27 cellular contexts compared by ENCODE assay signal in the genomic region with DNA sequence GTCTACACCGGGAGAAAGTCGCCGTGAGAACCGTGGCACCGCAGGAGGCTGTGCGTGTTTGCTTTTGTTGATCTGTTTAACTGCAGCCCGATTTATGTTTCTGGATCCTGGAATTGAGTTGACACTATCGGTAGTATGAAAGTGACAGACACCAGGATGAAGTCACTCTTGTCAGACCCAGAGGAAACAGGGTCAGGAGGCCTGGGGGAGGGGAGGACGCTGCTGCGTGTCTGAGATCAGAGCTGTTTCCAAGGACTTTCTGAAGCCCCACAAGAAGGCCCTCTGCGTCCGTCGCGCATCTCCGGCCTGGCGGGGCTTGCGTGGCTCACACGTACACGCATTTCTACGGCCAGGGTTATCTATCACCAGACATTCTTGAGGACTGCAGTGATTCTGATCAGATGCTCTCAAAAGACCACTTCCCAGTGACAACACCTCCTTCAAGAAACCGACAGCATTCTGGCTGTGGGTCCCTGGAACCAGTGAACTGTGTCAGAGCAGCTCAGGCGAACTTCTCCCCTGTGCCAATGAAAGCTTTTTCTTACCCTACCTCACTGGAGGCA.
DNase-seq lines count a peak whose midpoint lies in the region; ATAC-seq, FAIRE-seq and TF ChIP-seq lines count a peak whose summit lies in the region.
"Had no signal": no experiment of that assay in that cellular context is flagged by ENCODE, and none has a peak within 500 bp of the region (broad histone marks: within the 10 kb centered on the region; RNA-seq: fewer than 3 reads in every experiment).

No MANE protein-coding gene starts in this region.

- TF ChIP-seq RAD21 in H1 (IDR thresholded peaks at IDR 0.05 in 1 of 2, conservative IDR thresholded peaks at IDR 0.05 in 1 of 2; ENCODE audit: low read depth in 2 of 2, low read length in 2 of 2) = no peak

- H3K36me3 ChIP-seq in H1 (ENCODE audit: control insufficient read depth in 2 of 4, insufficient read depth in 4 of 4, low read length in 3 of 4) (no peaks in the 10 kb centered on the region), mesenchymal stem cell (ENCODE audit: control insufficient read depth in 1 of 2, insufficient read depth in 2 of 2, low read depth in 1 of 2, low read length in 2 of 2) (no peaks in the 10 kb centered on the region)
- H3K36me3 ChIP-seq: HAP-1, MG63, Peyer's patch had no signal

- H2BK5ac ChIP-seq in H1 (ENCODE audit: low read depth, low read length) = no peak overlapping the region
- no peak overlapping the region for H2BK5ac ChIP-seq in mesenchymal stem cell (ENCODE audit: low read depth, low read length, poor library complexity, severe bottlenecking)

- no peak overlapping the region for H2BK20ac ChIP-seq in H1 (ENCODE audit: low read length)

- H3K79me2 ChIP-seq in H1 (ENCODE audit: control insufficient read depth in 1 of 2, insufficient read depth in 2 of 2, low read length in 2 of 2) = no peaks in the 10 kb centered on the region

- H3K14ac ChIP-seq in H1 (ENCODE audit: insufficient read length) (no peak overlapping the region), mesenchymal stem cell (ENCODE audit: low read length in 2 of 2) (no peak overlapping the region)

- CTCF ChIA-PET in activated CD4-positive, alpha-beta T cell treated with anti-CD3 and anti-CD28 coated beads for 36 hours (lab: Charles Lee) = interaction anchor here (0.6 kb wide), 1 partner anchor 168 kb away, joined by 4 read pairs; no protein-coding TSS in a partner anchor
- CTCF ChIA-PET in H1 (lab: Charles Lee; ENCODE audit: partially characterized antibody) = interaction anchor here (1.5 to 1.9 kb wide), 2 partner anchors 12 to 58 kb away, joined by 3 to 4 read pairs; no protein-coding TSS in a partner anchor

- H2BK12ac ChIP-seq in H1 (ENCODE audit: low read depth, low read length) (peak overlapping the region; percentile 50; the same call in 1 of the 2 replicates), mesenchymal stem cell (ENCODE audit: low read length in 2 of 2) (no peak overlapping the region)

- H3K18ac ChIP-seq in H1 (ENCODE audit: extremely low read depth, low read length) (no peak overlapping the region), mesenchymal stem cell (ENCODE audit: low read depth in 1 of 2, low read length in 2 of 2) (no peak overlapping the region)

- H3K56ac ChIP-seq in H1 (replicated peaks; ENCODE audit: insufficient read length, low read depth, low read length) = no peak overlapping the region

- H4K5ac ChIP-seq in H1 (ENCODE audit: insufficient read length, low read depth, low read length) = no peak overlapping the region

- no peak overlapping the region for H3K9ac ChIP-seq in H1 (replicated peaks in 1 of 4; ENCODE audit: extremely low read depth in 1 of 4, low read depth in 3 of 4, low read length in 3 of 4)
- H3K9ac ChIP-seq in mesenchymal stem cell (ENCODE audit: low read length) = no peak overlapping the region
- H3K9ac ChIP-seq: SK-N-SH had no signal

- H3K23ac ChIP-seq in H1 (ENCODE audit: insufficient read length) = no peak overlapping the region
- H3K23ac ChIP-seq in mesenchymal stem cell (ENCODE audit: low read length in 2 of 2) = no peak overlapping the region

- no peak overlapping the region for H3K27ac Mint-ChIP-seq in activated CD4-positive, alpha-beta T cell treated with anti-CD3 and anti-CD28 coated beads for 36 hours
- H3K27ac Mint-ChIP-seq in neural crest cell (ENCODE audit: unreplicated experiment) = peak overlapping the region; percentile 96
- no peak overlapping the region for H3K27ac Mint-ChIP-seq in chondrocyte (ENCODE audit: unreplicated experiment)
- H3K27ac Mint-ChIP-seq: activated naive CD4-positive, alpha-beta T cell treated with anti-CD3 and anti-CD28 coated beads, Interleukin-2, amount 10 ng/mL, durations not matched to agents 7 days and 5 days; B cell; T-helper 2 cell treated with Interferon-gamma antibody and Interleukin-4, amounts not matched to agents 5 μg/mL and 100 μg/mL, for 36 hours; WTC11 had no signal

- H2AFZ ChIP-seq in H1 (ENCODE audit: low read length) (no peak overlapping the region), mesenchymal stem cell (ENCODE audit: low read depth, low read length) (no peak overlapping the region)

- H3K4me1 ChIP-seq in H1 (replicated peaks in 1 of 4; ENCODE audit: control insufficient read depth in 3 of 4, insufficient read depth in 4 of 4, low read length in 3 of 4) (peaks cover 4 to 16% (median 11%) of the 10 kb centered on the region in 4 experiments), mesenchymal stem cell (ENCODE audit: control insufficient read depth, insufficient read depth, low read depth, low read length) (no peaks in the 10 kb centered on the region)
- H3K4me1 ChIP-seq: HAP-1 had no signal

- peak; percentile 13 for FAIRE-seq in H1 (lab: Jason Lieb, UNC)
- FAIRE-seq: endothelial cell of umbilical vein had no signal

- POLR2A ChIA-PET in activated CD4-positive, alpha-beta T cell treated with anti-CD3 and anti-CD28 coated beads for 36 hours (lab: Charles Lee) = no interaction called here
- POLR2A ChIA-PET in H1 (lab: Charles Lee; ENCODE audit: partially characterized antibody) = interaction anchor here (1.8 kb wide), 1 partner anchor 13 kb away, joined by 9 read pairs; no protein-coding TSS in a partner anchor

- H3K27me3 ChIP-seq in H1 (replicated peaks in 1 of 4; ENCODE audit: control insufficient read depth in 3 of 4, extremely low read depth in 1 of 4, insufficient read depth in 3 of 4, low read length in 3 of 4) (no peaks in the 10 kb centered on the region; a peak in 1 of 7 replicates), mesenchymal stem cell (ENCODE audit: control insufficient read depth in 1 of 2, insufficient read depth in 1 of 2, low read length in 2 of 2) (peaks cover 0 to 8% of the 10 kb centered on the region in 2 experiments)
- H3K27me3 ChIP-seq: MG63, Peyer's patch had no signal

- H3K4me3 ChIP-seq in H1 (ENCODE audit: extremely low read depth in 1 of 4, insufficient read depth in 2 of 4, low read depth in 3 of 4, low read length in 4 of 4) = no peak overlapping the region
- H3K4me3 ChIP-seq in mesenchymal stem cell (ENCODE audit: insufficient read depth in 1 of 2, low read depth in 1 of 2, low read length in 2 of 2) = no peak overlapping the region
- H3K4me3 ChIP-seq: HAP-1, MG63, mucosa of descending colon, Peyer's patch had no signal

- no peak overlapping the region for H3K4me2 ChIP-seq in H1 (ENCODE audit: insufficient read depth in 1 of 2, low read depth in 2 of 2, low read length in 2 of 2)
- H3K4me2 ChIP-seq in mesenchymal stem cell (ENCODE audit: low read length, poor library complexity, severe bottlenecking) = no peak overlapping the region
- H3K4me2 ChIP-seq: SK-N-SH had no signal

- WGBS in H1 (ENCODE audit: extremely low coverage in 1 of 2, insufficient coverage in 1 of 2, insufficient read length in 1 of 2, insufficient replicate concordance in 2 of 2, low coverage in 1 of 2, low lambda C conversion rate in 2 of 2, missing lambda C conversion rate in 1 of 2), 2 experiments = 92% methylated on average over 22 of the region's 22 CpGs; no CpG with 5 or more reads in 1 of the 2 experiments
- WGBS in mesenchymal stem cell = 35% methylated on average over 17 of the region's 22 CpGs

- H3K36me3 Mint-ChIP-seq in activated CD4-positive, alpha-beta T cell treated with anti-CD3 and anti-CD28 coated beads for 36 hours (ENCODE audit: low read depth) = no peaks in the 10 kb centered on the region
- H3K36me3 Mint-ChIP-seq in neural crest cell (ENCODE audit: low read depth) = no peaks in the 10 kb centered on the region
- H3K36me3 Mint-ChIP-seq in chondrocyte (ENCODE audit: low read depth) = no peaks in the 10 kb centered on the region
- H3K36me3 Mint-ChIP-seq: activated naive CD4-positive, alpha-beta T cell treated with anti-CD3 and anti-CD28 coated beads, Interleukin-2, amount 10 ng/mL, durations not matched to agents 7 days and 5 days had no signal

- H3K9me3 Mint-ChIP-seq in activated CD4-positive, alpha-beta T cell treated with anti-CD3 and anti-CD28 coated beads for 36 hours (ENCODE audit: low read depth) = peaks cover 6% of the 10 kb centered on the region
- H3K9me3 Mint-ChIP-seq in neural crest cell = peaks cover 6% of the 10 kb centered on the region
- peaks cover 9% of the 10 kb centered on the region for H3K9me3 Mint-ChIP-seq in chondrocyte (ENCODE audit: low read depth)
- H3K9me3 Mint-ChIP-seq: activated naive CD4-positive, alpha-beta T cell treated with anti-CD3 and anti-CD28 coated beads, Interleukin-2, amount 10 ng/mL, durations not matched to agents 7 days and 5 days had no signal

- intact Hi-C loops in activated CD4-positive, alpha-beta T cell treated with anti-CD3 and anti-CD28 coated beads for 36 hours (cut with DNase I, micrococcal nuclease) = loop anchor here in 1 of 2 experiments (10.0 kb wide), 1 partner anchor 112 kb away; no protein-coding TSS in a partner anchor

- H3K4me1 Mint-ChIP-seq in activated CD4-positive, alpha-beta T cell treated with anti-CD3 and anti-CD28 coated beads for 36 hours = peaks cover 10% of the 10 kb centered on the region
- H3K4me1 Mint-ChIP-seq in neural crest cell = peaks cover 34% of the 10 kb centered on the region
- H3K4me1 Mint-ChIP-seq in chondrocyte (ENCODE audit: low read depth) = peaks cover 8% of the 10 kb centered on the region

- H2BK15ac ChIP-seq in H1 (ENCODE audit: low read length) (no peak overlapping the region), mesenchymal stem cell (ENCODE audit: low read depth, poor library complexity, severe bottlenecking) (no peak overlapping the region)

- H3K27ac ChIP-seq in H1 (ENCODE audit: low read depth, low read length) = no peak overlapping the region
- no peak overlapping the region for H3K27ac ChIP-seq in mesenchymal stem cell (ENCODE audit: low read length, poor library complexity, severe bottlenecking)
- H3K27ac ChIP-seq: Peyer's patch had no signal

- ATAC-seq in activated CD4-positive, alpha-beta T cell treated with anti-CD3 and anti-CD28 coated beads for 36 hours = peak; percentile 26
- ATAC-seq: left colon, mucosa of descending colon, WTC11 had no signal

- no peak overlapping the region for H2BK120ac ChIP-seq in H1 (replicated peaks; ENCODE audit: low read depth, low read length)
- no peak overlapping the region for H2BK120ac ChIP-seq in mesenchymal stem cell (ENCODE audit: low read depth, low read length)

- no peaks in the 10 kb centered on the region for H3K23me2 ChIP-seq in H1 (ENCODE audit: low read depth, low read length)

- H3K9me3 ChIP-seq in H1 (ENCODE audit: insufficient read depth in 2 of 2, low read depth in 1 of 2, low read length in 1 of 2) = peaks cover 6 to 10% of the 10 kb centered on the region in 2 experiments; a peak in 2 of 4 replicates
- no peaks in the 10 kb centered on the region for H3K9me3 ChIP-seq in mesenchymal stem cell (ENCODE audit: control insufficient read depth, low read length)
- H3K9me3 ChIP-seq: HAP-1, MG63, mucosa of descending colon, Peyer's patch, SK-N-SH had no signal

- no peak overlapping the region for H2AK5ac ChIP-seq in H1 (ENCODE audit: low read depth, low read length)
- H2AK5ac ChIP-seq in mesenchymal stem cell (ENCODE audit: low read length, severe bottlenecking) = no peak overlapping the region

- H4K91ac ChIP-seq in H1 (replicated peaks; ENCODE audit: insufficient read length, low read length) = no peak overlapping the region
- H4K91ac ChIP-seq in mesenchymal stem cell (ENCODE audit: low read length) = no peak overlapping the region

- TF ChIP-seq CTCF in H1 (IDR thresholded peaks at IDR 0.05; ENCODE audit: control extremely low read depth in 1 of 3, insufficient read depth in 1 of 3, low read depth in 1 of 3, low read length in 3 of 3) (no peak), neural crest cell (conservative IDR thresholded peaks at IDR 0.05) (no peak), chondrocyte (IDR thresholded peaks at IDR 0.05) (no peak)

- H3K4ac ChIP-seq in H1 (replicated peaks; ENCODE audit: insufficient read length, low read depth, low read length) = no peak overlapping the region
- no peak overlapping the region for H3K4ac ChIP-seq in mesenchymal stem cell (ENCODE audit: low read depth in 1 of 2, low read length in 2 of 2)

- no peaks in the 10 kb centered on the region for H4K20me1 ChIP-seq in H1 (replicated peaks in 1 of 2; ENCODE audit: control insufficient read depth in 1 of 2, insufficient read depth in 2 of 2, low read length in 2 of 2)

- no peak for TF ChIP-seq POLR2A in H1 (IDR thresholded peaks at IDR 0.05; ENCODE audit: control extremely low read depth in 1 of 2, low read depth in 2 of 2, low read length in 2 of 2)

- peaks cover 16% of the 10 kb centered on the region for H3K27me3 Mint-ChIP-seq in activated CD4-positive, alpha-beta T cell treated with anti-CD3 and anti-CD28 coated beads for 36 hours
- H3K27me3 Mint-ChIP-seq in neural crest cell (ENCODE audit: low read depth) (no peaks in the 10 kb centered on the region), chondrocyte (ENCODE audit: low read depth) (peaks cover 20% of the 10 kb centered on the region)

- no peak overlapping the region for H3K4me3 Mint-ChIP-seq in activated CD4-positive, alpha-beta T cell treated with anti-CD3 and anti-CD28 coated beads for 36 hours
- H3K4me3 Mint-ChIP-seq in neural crest cell (peak overlapping the region; percentile 10), chondrocyte (ENCODE audit: unreplicated experiment) (no peak overlapping the region)
- H3K4me3 Mint-ChIP-seq: activated naive CD4-positive, alpha-beta T cell treated with anti-CD3 and anti-CD28 coated beads, Interleukin-2, amount 10 ng/mL, durations not matched to agents 7 days and 5 days; B cell; T-helper 2 cell treated with Interferon-gamma antibody and Interleukin-4, amounts not matched to agents 5 μg/mL and 100 μg/mL, for 36 hours; WTC11 had no signal

- no peaks in the 10 kb centered on the region for H3K79me1 ChIP-seq in H1 (ENCODE audit: low read depth, low read length)
- H3K79me1 ChIP-seq in mesenchymal stem cell (replicated peaks; ENCODE audit: low read length, poor library complexity, severe bottlenecking) = no peaks in the 10 kb centered on the region

- peak; percentile 37 for DNase-seq in activated CD4-positive, alpha-beta T cell treated with anti-CD3 and anti-CD28 coated beads for 36 hours
- DNase-seq in activated CD4-positive, alpha-beta T cell treated with anti-CD3 and anti-CD28 coated beads for 48 hours = no peak
- DNase-seq in ELF-1 (ENCODE audit: low read depth, low spot score) (peak; percentile 59), H1 (ENCODE audit: low read depth in 1 of 2, low spot score in 2 of 2) (no peak), neural crest cell (ENCODE audit: low read depth, low spot score) (no peak), chondrocyte (ENCODE audit: low spot score) (no peak), mesenchymal stem cell (no peak), SW480 (ENCODE audit: low spot score) (no peak)
- DNase-seq: 8988T; activated CD4-positive, alpha-beta T cell treated with anti-CD3 and anti-CD28 coated beads, Interleukin-2, amount 50 U/mL, for 48 hours; activated naive CD4-positive, alpha-beta T cell treated with anti-CD3 and anti-CD28 coated beads, Interleukin-2, amount 10 ng/mL, durations not matched to agents 7 days and 5 days; Calu3; central memory CD4-positive, alpha-beta T cell; left colon; MG63; mucosa of descending colon; NCI-H1436 treated with DMSO at 0.1 percent for 48 hours; NCI-H524; SK-N-SH; stimulated activated CD4-positive, alpha-beta T cell treated with anti-CD3 and anti-CD28 coated beads, Interleukin-4, amount 100 ng/mL, for 1 hour; stimulated activated naive CD4-positive, alpha-beta T cell treated with Interleukin-2 at 50 U/mL for 16 hours had no signal

- no peak overlapping the region; the same call in 1 of the 2 replicates for H4K8ac ChIP-seq in H1 (ENCODE audit: extremely low read depth, insufficient read depth, low read length)
- H4K8ac ChIP-seq in mesenchymal stem cell (ENCODE audit: low read length) = no peak overlapping the region

- no peak for TF ChIP-seq EP300 in H1 (IDR thresholded peaks at IDR 0.05; ENCODE audit: borderline replicate concordance in 1 of 2, low read depth in 2 of 2, low read length in 2 of 2)

Comparison
In these comparisons a context has a peak if more than half of its experiments do, and no peak if none do; other contexts are left out.
1. DNase-seq: peak in activated CD4-positive, alpha-beta T cell treated with anti-CD3 and anti-CD28 coated beads for 36 hours (single experiment) and ELF-1 (single experiment); none in activated CD4-positive, alpha-beta T cell treated with anti-CD3 and anti-CD28 coated beads for 48 hours (single experiment), H1 (0 of 2), neural crest cell (single experiment), chondrocyte (single experiment), mesenchymal stem cell (single experiment) and SW480 (single experiment).